In the genomic region with DNA sequence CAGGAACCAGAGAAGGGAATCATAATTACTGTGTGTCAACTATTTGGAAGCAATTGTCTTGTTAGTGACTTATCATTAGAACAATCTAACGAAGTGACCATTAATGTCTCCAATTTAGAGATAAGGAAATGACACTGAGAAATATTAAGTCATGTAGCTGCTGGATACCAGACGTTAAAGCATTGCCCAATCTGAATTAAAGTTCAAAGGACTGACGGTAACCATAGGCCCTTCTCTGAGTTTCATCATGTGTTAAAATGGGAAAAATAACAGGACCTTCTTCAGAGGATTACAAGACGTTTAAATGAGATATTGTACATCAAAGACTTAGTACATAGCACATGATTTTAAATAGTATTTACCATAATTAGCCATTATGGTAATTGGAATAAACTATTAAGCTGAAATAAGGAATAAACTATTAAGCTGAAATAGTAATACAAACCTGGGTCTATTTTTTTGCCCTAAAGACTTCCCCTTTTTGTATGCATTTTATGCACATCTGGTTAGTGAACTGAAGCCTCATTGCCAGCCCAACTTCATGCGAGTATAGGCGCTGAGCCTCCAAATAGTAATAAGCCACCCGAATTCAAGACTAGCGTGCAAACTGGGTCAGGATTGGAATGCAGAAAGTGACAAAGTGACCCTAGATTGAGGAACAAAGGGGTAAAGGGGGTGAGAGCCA, we compare ENCODE assay signal across 17 cellular contexts. TPM values are rescaled to one million over a fixed set of nuclear protein-coding genes. Genes with fewer than 3 reads are reported as not detected.
DNase-seq lines count a peak whose midpoint lies in the region; ATAC-seq, FAIRE-seq and TF ChIP-seq lines count a peak whose summit lies in the region.
"Had no signal": no experiment of that assay in that cellular context is flagged by ENCODE, and none has a peak within 500 bp of the region (broad histone marks: within the 10 kb centered on the region; RNA-seq: fewer than 3 reads in every experiment).

No MANE protein-coding gene starts in this region.

- H3K27ac Mint-ChIP-seq in naive B cell = peak overlapping the region in 1 of 6 donors; percentile 38
- no peak overlapping the region for H3K27ac Mint-ChIP-seq in CD4-positive, alpha-beta T cell
- H3K27ac Mint-ChIP-seq in activated CD4-positive, alpha-beta T cell treated with anti-CD3 and anti-CD28 coated beads, Interleukin-2, amount 10 ng/mL, durations not matched to agents 24 days and 14 days = no peak overlapping the region
- H3K27ac Mint-ChIP-seq: CD4-positive, alpha-beta memory T cell; HFFc6 had no signal

- ATAC-seq in HepG2 (no peak), naive B cell (ENCODE audit: low read depth in 2 of 2) (peak; percentile 48 to 74)
- no peak for ATAC-seq in CD4-positive, alpha-beta T cell (ENCODE audit: poor library complexity)

- H3K9me3 Mint-ChIP-seq in naive B cell = peaks cover 0 to 13% (median 10%) of the 10 kb centered on the region in 7 donors
- H3K9me3 Mint-ChIP-seq in CD4-positive, alpha-beta T cell = no peaks in the 10 kb centered on the region
- no peaks in the 10 kb centered on the region for H3K9me3 Mint-ChIP-seq in activated CD4-positive, alpha-beta T cell treated with anti-CD3 and anti-CD28 coated beads, Interleukin-2, amount 10 ng/mL, durations not matched to agents 24 days and 14 days
- H3K9me3 Mint-ChIP-seq: HFFc6 had no signal

- no TSS peak for BruUV-seq in HepG2 (replicated peaks; lab: Mats Ljungman, UMichigan)

- 60% methylated on average over 8 of the region's 8 CpGs for WGBS in liver
- 28% methylated on average over 8 of the region's 8 CpGs for WGBS in HepG2 (ENCODE audit: low lambda C conversion rate)

- H3K27me3 ChIP-seq in liver (ENCODE audit: control insufficient read depth in 4 of 4, insufficient read depth in 4 of 4, low read length in 3 of 4) (no peaks in the 10 kb centered on the region), HepG2 (ENCODE audit: control insufficient read depth in 1 of 2, insufficient read depth in 2 of 2, low read length in 2 of 2) (no peaks in the 10 kb centered on the region)
- no peaks in the 10 kb centered on the region for H3K27me3 ChIP-seq in CD4-positive, alpha-beta T cell (ENCODE audit: control insufficient read depth, insufficient read depth, low read length)
- no peaks in the 10 kb centered on the region for H3K27me3 ChIP-seq in effector memory CD4-positive, alpha-beta T cell (replicated peaks; ENCODE audit: control insufficient read depth, insufficient read depth, low read length, poor library complexity, severe bottlenecking)

- CTCF ChIA-PET in HepG2 (lab: Yijun Ruan, JAX; ENCODE audit: low intra/inter-chr PET ratio, low total read pairs) = no interaction called here
- CTCF ChIA-PET in CD4-positive, alpha-beta T cell (lab: Charles Lee) = no interaction called here

- H3K4me2 ChIP-seq in HepG2 (ENCODE audit: low read depth, low read length) = no peak overlapping the region

- H3K36me3 Mint-ChIP-seq in naive B cell = peaks cover 7 to 11% of the 10 kb centered on the region in 2 donors
- H3K36me3 Mint-ChIP-seq in CD4-positive, alpha-beta T cell (ENCODE audit: low read depth) = no peaks in the 10 kb centered on the region
- H3K36me3 Mint-ChIP-seq in activated CD4-positive, alpha-beta T cell treated with anti-CD3 and anti-CD28 coated beads, Interleukin-2, amount 10 ng/mL, durations not matched to agents 24 days and 14 days (ENCODE audit: low read depth) = no peaks in the 10 kb centered on the region
- H3K36me3 Mint-ChIP-seq: CD4-positive, alpha-beta memory T cell had no signal

- peaks cover 0 to 2% (median 0%) of the 10 kb centered on the region in 4 donors for H3K4me1 ChIP-seq in liver (ENCODE audit: control insufficient read depth in 4 of 4, insufficient read depth in 4 of 4, low read length in 3 of 4)
- peaks cover 7% of the 10 kb centered on the region for H3K4me1 ChIP-seq in HepG2 (ENCODE audit: insufficient read depth, low read length)
- no peaks in the 10 kb centered on the region for H3K4me1 ChIP-seq in effector memory CD4-positive, alpha-beta T cell (ENCODE audit: control insufficient read depth, insufficient read depth, low read length, poor library complexity, severe bottlenecking)

- intact Hi-C loops in HepG2 (cut with micrococcal nuclease; ENCODE audit: unreplicated experiment) = no loop called here
- intact Hi-C loops in CD4-positive, alpha-beta T cell (cut with DNase I, micrococcal nuclease) = no loop called here
- intact Hi-C loops in activated CD4-positive, alpha-beta T cell treated with anti-CD3 and anti-CD28 coated beads, Interleukin-2, amount 10 ng/mL, durations not matched to agents 24 days and 14 days (cut with micrococcal nuclease) = no loop called here

- H3K4me3 ChIP-seq in liver (ENCODE audit: low read depth in 1 of 3, low read length in 3 of 3) (no peak overlapping the region), HepG2 (replicated peaks in 1 of 3; ENCODE audit: insufficient read depth in 1 of 3, low read depth in 2 of 3, low read length in 3 of 3) (no peak overlapping the region)
- no peak overlapping the region for H3K4me3 ChIP-seq in effector memory CD4-positive, alpha-beta T cell (ENCODE audit: insufficient read depth, low read depth, low read length, poor library complexity, severe bottlenecking)

- TF ChIP-seq CTCF in liver (IDR thresholded peaks at IDR 0.05; ENCODE audit: low read depth, low read length, missing input control) = no peak
- no peak for TF ChIP-seq CTCF in HepG2 (CRISPR knock-in tag; IDR thresholded peaks at IDR 0.05)
- TF ChIP-seq CTCF in CD4-positive, alpha-beta T cell (IDR thresholded peaks at IDR 0.05) = no peak

- in situ Hi-C loops in HepG2 (cut with HindIII; ENCODE audit: extremely low pct_ligation_motif_present, low pct_unique_long_range_greater_than_20kb) = no loop called here

- H3K4me3 Mint-ChIP-seq in naive B cell = no peak overlapping the region
- no peak overlapping the region for H3K4me3 Mint-ChIP-seq in CD4-positive, alpha-beta T cell
- no peak overlapping the region for H3K4me3 Mint-ChIP-seq in activated CD4-positive, alpha-beta T cell treated with anti-CD3 and anti-CD28 coated beads, Interleukin-2, amount 10 ng/mL, durations not matched to agents 24 days and 14 days
- H3K4me3 Mint-ChIP-seq: CD4-positive, alpha-beta memory T cell; HFFc6 had no signal

- H3K9ac ChIP-seq in liver (ENCODE audit: low read depth in 1 of 2, low read length in 2 of 2) (no peak overlapping the region), HepG2 (ENCODE audit: insufficient read depth, low read depth, low read length) (no peak overlapping the region)

- DNase-seq in HepG2 (ENCODE audit: low spot score) (no peak), NOMO-1 treated with DMSO at 0.1 percent for 48 hours (lab: John Stamatoyannopoulos, UW; ENCODE audit: unreplicated experiment) (peak; percentile 69), naive B cell (no peak)
- no peak for DNase-seq in CD4-positive, alpha-beta T cell
- DNase-seq in effector memory CD4-positive, alpha-beta T cell = no peak
- DNase-seq in activated CD4-positive, alpha-beta T cell treated with anti-CD3 and anti-CD28 coated beads, Interleukin-2, amount 10 ng/mL, durations not matched to agents 24 days and 14 days = no peak
- DNase-seq: ACHN; C1 segment of cervical spinal cord; CD4-positive, alpha-beta memory T cell; DMS153; DMS79 treated with DMSO at 0.1 percent for 48 hours; GDM1; HCEC 1CT; HFFc6 had no signal

- TF ChIP-seq POLR2A in HepG2 (IDR thresholded peaks at IDR 0.05; ENCODE audit: insufficient read depth in 1 of 2, low read depth in 2 of 2, low read length in 2 of 2) = no peak

- H3K27ac ChIP-seq in liver (ENCODE audit: low read depth in 1 of 2, low read length in 2 of 2) = no peak overlapping the region
- H3K27ac ChIP-seq in HepG2 (ENCODE audit: extremely low read length, insufficient read depth, low read length) = no peak overlapping the region
- H3K27ac ChIP-seq in CD4-positive, alpha-beta T cell (ENCODE audit: low read depth, low read length) = no peak overlapping the region
- no peak overlapping the region for H3K27ac ChIP-seq in effector memory CD4-positive, alpha-beta T cell (ENCODE audit: insufficient read depth, low read length, poor library complexity, severe bottlenecking)

- no peak for TF ChIP-seq RAD21 in liver (IDR thresholded peaks at IDR 0.05)
- no peak for TF ChIP-seq RAD21 in HepG2 (CRISPR knock-in tag; IDR thresholded peaks at IDR 0.05)

- H3K9me3 ChIP-seq in liver (ENCODE audit: control insufficient read depth in 4 of 4, low read length in 3 of 4) (no peaks in the 10 kb centered on the region), HepG2 (ENCODE audit: low read length) (no peaks in the 10 kb centered on the region)
- H3K9me3 ChIP-seq in CD4-positive, alpha-beta T cell (ENCODE audit: control insufficient read depth, low read length) = no peaks in the 10 kb centered on the region
- H3K9me3 ChIP-seq in effector memory CD4-positive, alpha-beta T cell (ENCODE audit: control insufficient read depth, low read length) = no peaks in the 10 kb centered on the region

- H3K4me1 Mint-ChIP-seq in naive B cell = peaks cover 12 to 16% (median 12%) of the 10 kb centered on the region in 3 donors
- no peaks in the 10 kb centered on the region for H3K4me1 Mint-ChIP-seq in CD4-positive, alpha-beta T cell (ENCODE audit: low read depth)
- no peaks in the 10 kb centered on the region for H3K4me1 Mint-ChIP-seq in activated CD4-positive, alpha-beta T cell treated with anti-CD3 and anti-CD28 coated beads, Interleukin-2, amount 10 ng/mL, durations not matched to agents 24 days and 14 days
- H3K4me1 Mint-ChIP-seq: CD4-positive, alpha-beta memory T cell had no signal

- no peaks in the 10 kb centered on the region for H3K79me2 ChIP-seq in HepG2 (ENCODE audit: insufficient read depth, low read length)

- POLR2A ChIA-PET in HepG2 (lab: Yijun Ruan, JAX) = no interaction called here
- POLR2A ChIA-PET in CD4-positive, alpha-beta T cell (lab: Charles Lee) = no interaction called here

- H4K20me1 ChIP-seq in HepG2 (ENCODE audit: insufficient read depth, low read length) = no peaks in the 10 kb centered on the region

- TF ChIP-seq EP300 in HepG2 (IDR thresholded peaks at IDR 0.05; ENCODE audit: low read depth in 2 of 2, low read length in 2 of 2) = no peak
- TF ChIP-seq EP300 in HepG2 (CRISPR knock-in tag; IDR thresholded peaks at IDR 0.05; ENCODE audit: borderline replicate concordance) = no peak

- H3K36me3 ChIP-seq in liver (ENCODE audit: control insufficient read depth in 4 of 4, insufficient read depth in 3 of 4, low read depth in 1 of 4, low read length in 3 of 4) (no peaks in the 10 kb centered on the region), HepG2 (replicated peaks in 1 of 2; ENCODE audit: control insufficient read depth in 1 of 2, insufficient read depth in 2 of 2, low read length in 2 of 2) (no peaks in the 10 kb centered on the region)
- no peaks in the 10 kb centered on the region for H3K36me3 ChIP-seq in effector memory CD4-positive, alpha-beta T cell (ENCODE audit: control insufficient read depth, insufficient read depth, low read length)

- no peak overlapping the region for H2AFZ ChIP-seq in HepG2 (ENCODE audit: low read length)

- no peak for FAIRE-seq in HepG2 (lab: Jason Lieb, UNC)
- FAIRE-seq: H1 had no signal

- no peaks in the 10 kb centered on the region for H3K27me3 Mint-ChIP-seq in naive B cell
- peaks cover 2% of the 10 kb centered on the region for H3K27me3 Mint-ChIP-seq in CD4-positive, alpha-beta T cell
- H3K27me3 Mint-ChIP-seq in activated CD4-positive, alpha-beta T cell treated with anti-CD3 and anti-CD28 coated beads, Interleukin-2, amount 10 ng/mL, durations not matched to agents 24 days and 14 days = no peaks in the 10 kb centered on the region

RNA-seq across cellular contexts. Expression of a gene that starts 41.0 kb away (rescaled TPM):
- total RNA-seq in liver = 100 to 1,000 TPM in 1 of 2 donors, 10 to 100 TPM in 1; 64.9 to 622 TPM
- 100 to 1,000 TPM; 246 to 248 TPM for polyA plus RNA-seq in liver
- 0.17 TPM in 1 of 2 replicates, not detected in the other for total RNA-seq in HepG2 (2016; rRNA removed; fragmentation: Illumina TruSeq; extraction: Trizol)
- total RNA-seq in HepG2 (2016; cell fraction: cytosol; rRNA removed; fragmentation: Illumina TruSeq; extraction: Trizol; ENCODE audit: low read depth) = not detected in 2 replicates
- total RNA-seq in HepG2 (2016; cell fraction: insoluble cytoplasmic fraction; rRNA removed; fragmentation: Illumina TruSeq; extraction: Trizol) = 0.34 TPM in 1 of 2 replicates, not detected in the other
- total RNA-seq in HepG2 (2016; cell fraction: membrane; rRNA removed; fragmentation: Illumina TruSeq; extraction: Trizol) = 0.10 TPM in 1 of 2 replicates, not detected in the other
- not detected in 2 replicates for total RNA-seq in HepG2 (2016; cell fraction: nucleus; rRNA removed; fragmentation: Illumina TruSeq; extraction: Trizol)
- 0.17 TPM in 2 replicates for polyA plus RNA-seq in HepG2 (2011; rRNA removed)
- 0.12 TPM in 1 of 2 replicates, not detected in the other for polyA plus RNA-seq in HepG2 (2011; cell fraction: cytosol; rRNA removed)
- 0.50 TPM in 1 of 2 replicates, not detected in the other for polyA plus RNA-seq in HepG2 (2011; cell fraction: nucleus; rRNA removed)
- not detected in 2 replicates for polyA plus RNA-seq in HepG2 (2012)
- polyA plus RNA-seq in HepG2 (2016; cell fraction: cytosol; fragmentation: Illumina TruSeq; extraction: Trizol; ENCODE audit: low read depth) = not detected in 2 replicates
- polyA plus RNA-seq in HepG2 (2016; cell fraction: insoluble cytoplasmic fraction; fragmentation: Illumina TruSeq; extraction: Trizol; ENCODE audit: low read depth) = 0.38 TPM in 1 of 2 replicates, not detected in the other
- not detected in 2 replicates for polyA plus RNA-seq in HepG2 (2016; cell fraction: membrane; fragmentation: Illumina TruSeq; extraction: Trizol; ENCODE audit: low read depth)
- not detected in 2 replicates for polyA plus RNA-seq in HepG2 (2016; cell fraction: nucleus; fragmentation: Illumina TruSeq; extraction: Trizol; ENCODE audit: insufficient read depth, low read depth)
- not detected in 2 replicates for polyA minus RNA-seq in HepG2 (2011; rRNA and poly(A)+ RNA removed; ENCODE audit: low replicate concordance)
- polyA minus RNA-seq in HepG2 (2011; cell fraction: cytosol; rRNA and poly(A)+ RNA removed) = not detected in 2 replicates
- not detected in 2 replicates for polyA minus RNA-seq in HepG2 (2011; cell fraction: nucleus; rRNA and poly(A)+ RNA removed)
- polyA plus RNA-seq in naive B cell (ENCODE audit: low read depth in 6 of 6) = under 1 TPM in 5 of 6 donors, not detected in 1; 0.15 to 0.79 (median 0.31) TPM
- not detected for total RNA-seq in CD4-positive, alpha-beta T cell
- total RNA-seq in activated CD4-positive, alpha-beta T cell treated with anti-CD3 and anti-CD28 coated beads, Interleukin-2, amount 10 ng/mL, durations not matched to agents 24 days and 14 days = not detected in 2 replicates
- total RNA-seq: A172; CD4-positive, alpha-beta memory T cell had no signal
- polyA plus RNA-seq: CD4-positive, alpha-beta memory T cell had no signal

Comparison
In these comparisons a context has a peak if more than half of its experiments do, and no peak if none do; other contexts are left out.
1. RNA of a gene that starts 41.0 kb away (total RNA-seq): 64.9 to 622 TPM in liver; not detected in CD4-positive, alpha-beta T cell, 0.10 to 0.34 TPM in HepG2 and not detected in activated CD4-positive, alpha-beta T cell treated with anti-CD3 and anti-CD28 coated beads, Interleukin-2, amount 10 ng/mL, durations not matched to agents 24 days and 14 days; every median in the first group is over 10 times any median in the second.
2. ATAC-seq: peak in naive B cell (2 of 2); none in HepG2 (single experiment) and CD4-positive, alpha-beta T cell (single experiment).